Comparison of ENCODE assay signal across 24 cellular contexts in the genomic region with DNA sequence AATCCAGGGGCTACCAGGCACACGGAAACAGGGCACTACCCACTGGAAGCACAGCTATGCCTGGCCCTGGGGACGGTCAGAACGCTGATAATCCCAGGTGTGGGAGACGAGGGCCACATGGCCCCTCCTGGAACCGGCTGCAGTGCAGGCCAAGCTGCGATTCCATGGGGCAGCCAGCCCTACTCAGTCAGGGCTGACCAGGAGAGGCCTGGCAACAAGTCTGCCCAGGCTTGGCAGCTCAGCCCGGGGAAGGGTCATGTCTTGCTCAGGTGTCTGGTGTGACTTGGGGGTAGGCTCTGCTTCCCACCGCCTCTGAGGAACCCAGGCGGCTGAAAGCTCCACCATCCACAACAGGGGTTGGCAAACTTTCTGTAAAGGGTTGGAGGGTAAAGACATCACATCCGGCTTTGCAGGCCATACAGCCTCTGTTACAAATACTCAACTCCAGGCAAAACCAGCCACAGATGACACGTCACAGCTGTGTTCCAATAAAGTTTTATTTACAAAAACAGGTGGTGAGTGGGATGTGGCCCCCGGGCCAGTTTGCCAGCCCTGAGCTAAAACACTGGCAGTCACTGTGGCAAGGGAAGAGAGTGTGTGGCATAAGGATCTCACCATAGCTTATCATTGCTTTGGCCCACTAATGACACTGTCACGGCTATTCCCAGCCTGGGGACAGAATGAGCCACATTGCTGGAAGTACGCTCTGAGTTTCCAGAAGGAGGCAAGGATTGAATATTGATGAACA.
DNase-seq lines count a peak whose midpoint lies in the region; ATAC-seq and TF ChIP-seq lines count a peak whose summit lies in the region.
"Had no signal": no experiment of that assay in that cellular context is flagged by ENCODE, and none has a peak within 500 bp of the region (broad histone marks: within the 10 kb centered on the region; RNA-seq: fewer than 3 reads in every experiment).

No MANE protein-coding gene starts in this region.

- TF ChIP-seq POLR2A in vagina (IDR thresholded peaks at IDR 0.05) = no peak

- H3K36me3 ChIP-seq in vagina = no peaks in the 10 kb centered on the region
- no peaks in the 10 kb centered on the region for H3K36me3 ChIP-seq in colonic mucosa
- H3K36me3 ChIP-seq: brain microvascular endothelial cell, gastrocnemius medialis had no signal

- no peak overlapping the region for H3K9ac ChIP-seq in colonic mucosa (ENCODE audit: low read depth in 2 of 2, low read length in 2 of 2)

- peaks cover 1% of the 10 kb centered on the region for H3K4me1 Mint-ChIP-seq in activated naive CD8-positive, alpha-beta T cell treated with anti-CD3 and anti-CD28 coated beads, Interleukin-2, amount 10 ng/mL, durations not matched to agents 7 days and 5 days
- H3K4me1 Mint-ChIP-seq in activated naive CD8-positive, alpha-beta T cell treated with anti-CD3 and anti-CD28 coated beads for 36 hours = peaks cover 4% of the 10 kb centered on the region
- H3K4me1 Mint-ChIP-seq in glutamatergic neuron (ENCODE audit: low read depth, unreplicated experiment) = peaks cover 8% of the 10 kb centered on the region

- intact Hi-C loops in vagina (cut with DNase I) = no loop called here
- intact Hi-C loops in colonic mucosa (cut with DNase I) = no loop called here

- H3K27me3 ChIP-seq in vagina (no peaks in the 10 kb centered on the region), colonic mucosa (no peaks in the 10 kb centered on the region)
- H3K27me3 ChIP-seq: brain microvascular endothelial cell, gastrocnemius medialis had no signal

- peak; percentile 15 for DNase-seq in activated naive CD8-positive, alpha-beta T cell treated with anti-CD3 and anti-CD28 coated beads, Interleukin-2, amount 10 ng/mL, durations not matched to agents 7 days and 5 days
- no peak for DNase-seq in activated naive CD8-positive, alpha-beta T cell treated with anti-CD3 and anti-CD28 coated beads for 36 hours
- DNase-seq in glutamatergic neuron (peak; percentile 7), mesenteric fat pad (ENCODE audit: low spot score) (peak; percentile 83), medulla oblongata (ENCODE audit: extremely low spot score) (no peak), NCI-H128 (lab: John Stamatoyannopoulos, UW; ENCODE audit: unreplicated experiment) (no peak), vagina (ENCODE audit: extremely low spot score in 2 of 2) (no peak), colonic mucosa (no peak)
- DNase-seq: brain microvascular endothelial cell; dermis blood vessel endothelial cell; DMS53; HFFc6; mesenchymal stem cell; natural killer cell; NCI-H1417; NCI-H2171; OCI-M1; stimulated activated CD4-positive, alpha-beta T cell treated with anti-CD3 and anti-CD28 coated beads, Interleukin-15, amount 100 ng/mL, for 24 hours; T-helper 9 cell had no signal

- no peaks in the 10 kb centered on the region for H3K9me3 Mint-ChIP-seq in activated naive CD8-positive, alpha-beta T cell treated with anti-CD3 and anti-CD28 coated beads, Interleukin-2, amount 10 ng/mL, durations not matched to agents 7 days and 5 days
- no peaks in the 10 kb centered on the region for H3K9me3 Mint-ChIP-seq in activated naive CD8-positive, alpha-beta T cell treated with anti-CD3 and anti-CD28 coated beads for 36 hours
- peaks cover 7% of the 10 kb centered on the region for H3K9me3 Mint-ChIP-seq in glutamatergic neuron (ENCODE audit: unreplicated experiment)
- H3K9me3 Mint-ChIP-seq: activated naive CD4-positive, alpha-beta T cell treated with anti-CD3 and anti-CD28 coated beads, Interleukin-2, amount 50 U/mL, for 24 hours; CD8-positive, alpha-beta T cell; natural killer cell; stimulated activated effector memory CD8-positive, alpha-beta T cell treated with anti-CD3 and anti-CD28 coated beads, Interleukin-12 subunit alpha, Interleukin-12 subunit beta, amount 100 ng/mL, for 72 hours had no signal

- POLR2A ChIA-PET in activated naive CD8-positive, alpha-beta T cell treated with anti-CD3 and anti-CD28 coated beads, Interleukin-2, amount 10 ng/mL, durations not matched to agents 7 days and 5 days (lab: Charles Lee) = no interaction called here

- no peak overlapping the region for H3K27ac ChIP-seq in vagina
- H3K27ac ChIP-seq in colonic mucosa = no peak overlapping the region
- H3K27ac ChIP-seq: brain microvascular endothelial cell, gastrocnemius medialis had no signal

- H3K4me3 Mint-ChIP-seq in activated naive CD8-positive, alpha-beta T cell treated with anti-CD3 and anti-CD28 coated beads, Interleukin-2, amount 10 ng/mL, durations not matched to agents 7 days and 5 days = no peak overlapping the region
- no peak overlapping the region for H3K4me3 Mint-ChIP-seq in activated naive CD8-positive, alpha-beta T cell treated with anti-CD3 and anti-CD28 coated beads for 36 hours
- no peak overlapping the region for H3K4me3 Mint-ChIP-seq in glutamatergic neuron (ENCODE audit: unreplicated experiment)
- H3K4me3 Mint-ChIP-seq: activated naive CD4-positive, alpha-beta T cell treated with anti-CD3 and anti-CD28 coated beads, Interleukin-2, amount 50 U/mL, for 24 hours; CD8-positive, alpha-beta T cell; HFFc6; natural killer cell; stimulated activated effector memory CD8-positive, alpha-beta T cell treated with anti-CD3 and anti-CD28 coated beads, Interleukin-12 subunit alpha, Interleukin-12 subunit beta, amount 100 ng/mL, for 72 hours had no signal

- no peaks in the 10 kb centered on the region for H3K4me1 ChIP-seq in vagina
- H3K4me1 ChIP-seq in colonic mucosa = no peaks in the 10 kb centered on the region
- H3K4me1 ChIP-seq: gastrocnemius medialis had no signal

- H3K9me3 ChIP-seq in vagina (no peaks in the 10 kb centered on the region), colonic mucosa (no peaks in the 10 kb centered on the region)
- H3K9me3 ChIP-seq: gastrocnemius medialis had no signal

- H3K4me3 ChIP-seq in vagina (no peak overlapping the region), colonic mucosa (no peak overlapping the region)
- H3K4me3 ChIP-seq: gastrocnemius medialis had no signal

- no peaks in the 10 kb centered on the region for H3K36me3 Mint-ChIP-seq in activated naive CD8-positive, alpha-beta T cell treated with anti-CD3 and anti-CD28 coated beads, Interleukin-2, amount 10 ng/mL, durations not matched to agents 7 days and 5 days
- H3K36me3 Mint-ChIP-seq in activated naive CD8-positive, alpha-beta T cell treated with anti-CD3 and anti-CD28 coated beads for 36 hours = peaks cover 6% of the 10 kb centered on the region
- H3K36me3 Mint-ChIP-seq in glutamatergic neuron (ENCODE audit: unreplicated experiment) = peaks cover 7% of the 10 kb centered on the region
- H3K36me3 Mint-ChIP-seq: activated naive CD4-positive, alpha-beta T cell treated with anti-CD3 and anti-CD28 coated beads, Interleukin-2, amount 50 U/mL, for 24 hours; CD8-positive, alpha-beta T cell; natural killer cell; stimulated activated effector memory CD8-positive, alpha-beta T cell treated with anti-CD3 and anti-CD28 coated beads, Interleukin-12 subunit alpha, Interleukin-12 subunit beta, amount 100 ng/mL, for 72 hours had no signal

- no peak for TF ChIP-seq CTCF in glutamatergic neuron (IDR thresholded peaks at IDR 0.05; ENCODE audit: partially characterized antibody, unreplicated experiment)
- no peak for TF ChIP-seq CTCF in vagina (IDR thresholded peaks at IDR 0.05)
- no peak for TF ChIP-seq CTCF in colonic mucosa (IDR thresholded peaks at IDR 0.05)

- H3K27ac Mint-ChIP-seq in activated naive CD8-positive, alpha-beta T cell treated with anti-CD3 and anti-CD28 coated beads, Interleukin-2, amount 10 ng/mL, durations not matched to agents 7 days and 5 days = no peak overlapping the region
- H3K27ac Mint-ChIP-seq in activated naive CD8-positive, alpha-beta T cell treated with anti-CD3 and anti-CD28 coated beads for 36 hours = no peak overlapping the region
- no peak overlapping the region for H3K27ac Mint-ChIP-seq in glutamatergic neuron (ENCODE audit: unreplicated experiment)
- H3K27ac Mint-ChIP-seq: CD8-positive, alpha-beta T cell; HFFc6; natural killer cell; stimulated activated effector memory CD8-positive, alpha-beta T cell treated with anti-CD3 and anti-CD28 coated beads, Interleukin-12 subunit alpha, Interleukin-12 subunit beta, amount 100 ng/mL, for 72 hours had no signal

- no peak for ATAC-seq in activated naive CD8-positive, alpha-beta T cell treated with anti-CD3 and anti-CD28 coated beads, Interleukin-2, amount 10 ng/mL, durations not matched to agents 7 days and 5 days (ENCODE audit: low read depth)
- ATAC-seq: activated CD4-positive, CD25-positive, alpha-beta regulatory T cell treated with anti-CD3 and anti-CD28 coated beads, Interleukin-2, amount 50 U/mL, for 24 hours; CD8-positive, alpha-beta T cell; gastrocnemius medialis; natural killer cell; stimulated activated effector memory CD8-positive, alpha-beta T cell treated with anti-CD3 and anti-CD28 coated beads, Interleukin-12 subunit alpha, Interleukin-12 subunit beta, amount 100 ng/mL, for 72 hours had no signal

- H3K27me3 Mint-ChIP-seq in activated naive CD8-positive, alpha-beta T cell treated with anti-CD3 and anti-CD28 coated beads, Interleukin-2, amount 10 ng/mL, durations not matched to agents 7 days and 5 days = no peaks in the 10 kb centered on the region
- H3K27me3 Mint-ChIP-seq in activated naive CD8-positive, alpha-beta T cell treated with anti-CD3 and anti-CD28 coated beads for 36 hours = no peaks in the 10 kb centered on the region
- H3K27me3 Mint-ChIP-seq in glutamatergic neuron (ENCODE audit: unreplicated experiment) = peaks cover 9% of the 10 kb centered on the region
- H3K27me3 Mint-ChIP-seq: activated naive CD4-positive, alpha-beta T cell treated with anti-CD3 and anti-CD28 coated beads, Interleukin-2, amount 50 U/mL, for 24 hours had no signal

Comparison
In these comparisons a context has a peak if more than half of its experiments do, and no peak if none do; other contexts are left out.
1. DNase-seq: peak in activated naive CD8-positive, alpha-beta T cell treated with anti-CD3 and anti-CD28 coated beads, Interleukin-2, amount 10 ng/mL, durations not matched to agents 7 days and 5 days (single experiment), glutamatergic neuron (single experiment) and mesenteric fat pad (single experiment); none in activated naive CD8-positive, alpha-beta T cell treated with anti-CD3 and anti-CD28 coated beads for 36 hours (single experiment), medulla oblongata (single experiment), NCI-H128 (single experiment), vagina (0 of 2) and colonic mucosa (single experiment).